Comparison of ENCODE assay signal across 20 cellular contexts in the genomic region with DNA sequence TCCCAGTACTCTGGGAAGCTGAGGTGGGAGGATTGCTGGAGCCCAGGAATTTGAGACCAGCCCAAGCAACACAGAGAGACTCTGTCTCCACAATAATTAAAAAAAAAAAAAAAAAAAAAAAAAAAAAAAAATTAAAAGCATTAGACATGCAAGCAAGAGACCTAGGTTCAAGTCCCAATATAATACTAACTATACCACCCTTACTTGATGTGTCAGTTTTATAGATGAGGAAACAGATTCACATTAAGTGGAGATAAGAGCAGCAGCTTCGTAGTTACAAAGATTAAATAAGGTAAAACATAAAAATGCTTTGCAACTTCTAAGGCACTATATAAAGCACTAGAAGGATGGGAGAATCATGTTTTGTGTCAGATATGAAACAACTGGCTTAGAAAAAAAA. TPM values are rescaled to one million over a fixed set of nuclear protein-coding genes. Genes with fewer than 3 reads are reported as not detected.
DNase-seq lines count a peak whose midpoint lies in the region; ATAC-seq and TF ChIP-seq lines count a peak whose summit lies in the region.
"Had no signal": no experiment of that assay in that cellular context is flagged by ENCODE, and none has a peak within 500 bp of the region (broad histone marks: within the 10 kb centered on the region; RNA-seq: fewer than 3 reads in every experiment).

No MANE protein-coding gene starts in this region.

- peaks cover 85% of the 10 kb centered on the region for H3K79me2 ChIP-seq in hepatocyte

- ATAC-seq in GM19455 (IDR thresholded peaks at IDR 0.05; ENCODE audit: unreplicated experiment): no peak
- ATAC-seq: GM23338, K562, Right ventricle myocardium inferior had no signal

- no peak overlapping the region for H2AFZ ChIP-seq in hepatocyte
- H2AFZ ChIP-seq: GM23338 had no signal

- H3K27ac ChIP-seq in breast epithelium (no peak overlapping the region), HEK293 (ENCODE audit: extremely low read depth, low read depth, low read length) (no peak overlapping the region), hepatocyte (no peak overlapping the region), subcutaneous abdominal adipose tissue (ENCODE audit: low read depth, low read length) (peak overlapping the region; percentile 67), SJCRH30 (no peak overlapping the region)

- peak overlapping the region; percentile 51 for H3K27ac Mint-ChIP-seq in MCF 10A (ENCODE audit: low read depth, unreplicated experiment)
- H3K27ac Mint-ChIP-seq: GM23338 had no signal

- POLR2A ChIA-PET in MCF 10A (lab: Yijun Ruan, JAX) (interaction anchor here (1.0 to 11.6 kb wide), 4 partner anchors 13 to 72 kb away, joined by 4 to 336 read pairs (median 304); partner anchors contain the start of genes RAD9B and VPS29), HEK293 (lab: Yijun Ruan, JAX) (no interaction called here)

- intact Hi-C loops in MCF 10A (cut with micrococcal nuclease) (no loop called here), breast epithelium (cut with DNase I; ENCODE audit: low total_unique reads) (no loop called here)

- H3K4me1 Mint-ChIP-seq in MCF 10A (ENCODE audit: insufficient read depth, unreplicated experiment): peaks cover 26% of the 10 kb centered on the region

- DNase-seq in MCF 10A (ENCODE audit: unreplicated experiment) (no peak), breast epithelium (ENCODE audit: low spot score in 2 of 2) (no peak), hepatocyte (ENCODE audit: low spot score) (no peak), hepatic stellate cell (ENCODE audit: low spot score) (no peak), SJCRH30 (no peak)
- DNase-seq: Calu3; EL; HCEC 1CT; NCI-H1694 treated with DMSO at 0.1 percent for 48 hours; NCI-H510A; NCI-H748 treated with DMSO at 0.1 percent for 48 hours; NK-92 treated with Interleukin-12 subunit alpha and Interleukin-12 subunit beta, amount 100 ng/mL, for 24 hours; Peyer's patch had no signal

- H3K4me2 ChIP-seq in hepatocyte: peak overlapping the region; percentile 21
- H3K4me2 ChIP-seq: GM23338 had no signal

- H3K9me2 ChIP-seq in hepatocyte (replicated peaks; ENCODE audit: insufficient read depth): no peaks in the 10 kb centered on the region

- peaks cover 26% of the 10 kb centered on the region for H3K36me3 Mint-ChIP-seq in MCF 10A (ENCODE audit: insufficient read depth, unreplicated experiment)

- no peak for TF ChIP-seq CTCF in MCF 10A (IDR thresholded peaks at IDR 0.05; ENCODE audit: unreplicated experiment)
- no peak for TF ChIP-seq CTCF in breast epithelium (IDR thresholded peaks at IDR 0.05)
- TF ChIP-seq CTCF in HEK293 (tag by site-specific recombination; IDR thresholded peaks at IDR 0.05): no peak
- no peak for TF ChIP-seq CTCF in hepatocyte (IDR thresholded peaks at IDR 0.05; ENCODE audit: poor library complexity)

- H3K36me3 ChIP-seq in breast epithelium (no peaks in the 10 kb centered on the region), HEK293 (ENCODE audit: control insufficient read depth in 2 of 2, insufficient read depth in 1 of 2, low read length in 2 of 2) (no peaks in the 10 kb centered on the region), hepatocyte (replicated peaks; ENCODE audit: insufficient read depth, low read depth) (no peaks in the 10 kb centered on the region), subcutaneous abdominal adipose tissue (ENCODE audit: control insufficient read depth in 5 of 5, insufficient read depth in 5 of 5, low read length in 5 of 5) (no peaks in the 10 kb centered on the region), SJCRH30 (peaks cover 3% of the 10 kb centered on the region; the same call in 1 of the 2 replicates)
- H3K36me3 ChIP-seq: Peyer's patch had no signal

- TF ChIP-seq POLR2A in breast epithelium (IDR thresholded peaks at IDR 0.05): no peak

- 90% methylated on average over 1 of the region's 1 CpG for WGBS in hepatocyte (ENCODE audit: low lambda C conversion rate, missing lambda C conversion rate)

- H3K27me3 ChIP-seq in breast epithelium: no peaks in the 10 kb centered on the region
- H3K27me3 ChIP-seq in hepatocyte: no peaks in the 10 kb centered on the region
- no peaks in the 10 kb centered on the region for H3K27me3 ChIP-seq in subcutaneous abdominal adipose tissue (ENCODE audit: control insufficient read depth in 5 of 5, insufficient read depth in 4 of 5, low read length in 5 of 5)
- no peaks in the 10 kb centered on the region for H3K27me3 ChIP-seq in SJCRH30
- H3K27me3 ChIP-seq: Peyer's patch had no signal

- H3K4me3 Mint-ChIP-seq in MCF 10A (ENCODE audit: unreplicated experiment): no peak overlapping the region
- H3K4me3 Mint-ChIP-seq: GM23338 had no signal

- no TSS peak for BruUV-seq in MCF 10A (replicated peaks; lab: Mats Ljungman, UMichigan)

- no peaks in the 10 kb centered on the region for H3K27me3 Mint-ChIP-seq in MCF 10A (ENCODE audit: insufficient read depth, unreplicated experiment)
- H3K27me3 Mint-ChIP-seq: CD4-positive, alpha-beta memory T cell had no signal

- no peaks in the 10 kb centered on the region for H3K9me3 Mint-ChIP-seq in MCF 10A (ENCODE audit: unreplicated experiment)

- H4K20me1 ChIP-seq in hepatocyte (ENCODE audit: insufficient read depth, poor library complexity, severe bottlenecking): peaks cover 3% of the 10 kb centered on the region

- CTCF ChIA-PET in MCF 10A (lab: Yijun Ruan, JAX) (interaction anchor here (0.6 to 1.8 kb wide), 3 partner anchors 21 to 1374 kb away, joined by 4 to 10 read pairs (median 4); no protein-coding TSS in a partner anchor), HEK293 (lab: Yijun Ruan, JAX) (no interaction called here)

- peak overlapping the region in 1 of 5 donors; percentile 42 for H3K9ac ChIP-seq in subcutaneous abdominal adipose tissue (ENCODE audit: low read length in 5 of 5)

- no peak overlapping the region for H3K4me3 ChIP-seq in breast epithelium
- H3K4me3 ChIP-seq in HEK293 (ENCODE audit: low read depth, low read length): no peak overlapping the region
- no peak overlapping the region for H3K4me3 ChIP-seq in hepatocyte
- H3K4me3 ChIP-seq in subcutaneous abdominal adipose tissue (ENCODE audit: low read depth in 1 of 5, low read length in 5 of 5): no peak overlapping the region
- no peak overlapping the region for H3K4me3 ChIP-seq in SJCRH30
- H3K4me3 ChIP-seq: GM23338, K562, Peyer's patch had no signal

- H3K4me1 ChIP-seq in breast epithelium: peaks cover 0 to 5% of the 10 kb centered on the region in 2 donors
- peaks cover 19% of the 10 kb centered on the region for H3K4me1 ChIP-seq in HEK293 (ENCODE audit: control insufficient read depth, insufficient read depth, low read length)
- peaks cover 23% of the 10 kb centered on the region for H3K4me1 ChIP-seq in hepatocyte (ENCODE audit: insufficient read depth)
- H3K4me1 ChIP-seq in subcutaneous abdominal adipose tissue (ENCODE audit: control insufficient read depth in 5 of 5, insufficient read depth in 5 of 5, low read length in 5 of 5): peaks cover 0 to 42% (median 28%) of the 10 kb centered on the region in 5 donors
- H3K4me1 ChIP-seq in SJCRH30: no peaks in the 10 kb centered on the region

- H3K9me3 ChIP-seq in breast epithelium: peaks cover 0 to 14% of the 10 kb centered on the region in 2 donors
- no peaks in the 10 kb centered on the region; the same call in 1 of the 2 replicates for H3K9me3 ChIP-seq in HEK293 (ENCODE audit: control insufficient read depth, insufficient read depth, low read depth, low read length)
- H3K9me3 ChIP-seq in hepatocyte (ENCODE audit: low read depth): peaks cover 3% of the 10 kb centered on the region
- peaks cover 2 to 11% (median 5%) of the 10 kb centered on the region in 5 donors for H3K9me3 ChIP-seq in subcutaneous abdominal adipose tissue (ENCODE audit: control insufficient read depth in 5 of 5, low read length in 5 of 5)
- peaks cover 13% of the 10 kb centered on the region; the same call in 1 of the 2 replicates for H3K9me3 ChIP-seq in SJCRH30 (replicated peaks)

TF ChIP-seq in HEK293, 187 proteins besides CTCF, POLR2A, EP300 and RAD21:
- TF ChIP-seq ZNF544 (tag by site-specific recombination; IDR thresholded peaks at IDR 0.05) (no peak), AEBP2 (tag by site-specific recombination; IDR thresholded peaks at IDR 0.05; ENCODE audit: borderline replicate concordance) (no peak)
- TF ChIP-seq, protein P1, sequence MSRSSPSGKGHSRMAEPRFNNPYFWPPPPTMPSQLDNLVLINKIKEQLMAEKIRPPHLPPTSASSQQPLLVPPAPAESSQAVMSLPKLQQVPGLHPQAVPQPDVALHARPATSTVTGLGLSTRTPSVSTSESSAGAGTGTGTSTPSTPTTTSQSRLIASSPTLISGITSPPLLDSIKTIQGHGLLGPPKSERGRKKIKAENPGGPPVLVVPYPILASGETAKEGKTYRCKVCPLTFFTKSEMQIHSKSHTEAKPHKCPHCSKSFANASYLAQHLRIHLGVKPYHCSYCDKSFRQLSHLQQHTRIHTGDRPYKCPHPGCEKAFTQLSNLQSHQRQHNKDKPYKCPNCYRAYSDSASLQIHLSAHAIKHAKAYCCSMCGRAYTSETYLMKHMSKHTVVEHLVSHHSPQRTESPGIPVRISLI (tag by site-specific recombination; IDR thresholded peaks at IDR 0.05): peak; percentile 75
TF ChIP-seq in HEK293: peak in this region for 1.

RNA-seq across cellular contexts. Expression of gene PPTC7, which starts 9.1 kb away (rescaled TPM):
- 32.0 and 36.5 TPM in 2 replicates for total RNA-seq in MCF 10A (2022)
- total RNA-seq in breast epithelium: 10 to 100 TPM; 21.6 to 31.9 (median 26.7) TPM
- total RNA-seq in hepatocyte: 11.8 and 17.1 TPM in 2 replicates
- polyA plus RNA-seq in hepatocyte: 8.1 and 8.6 TPM in 2 replicates
- total RNA-seq in SJCRH30 (2014; rRNA removed; shearing (Covaris generic)): 6.6 and 6.9 TPM in 2 replicates

RNA-seq across cellular contexts. Expression of gene TCTN1, which starts 39.9 kb away (rescaled TPM):
- total RNA-seq in MCF 10A (2022) (36.5 and 38.9 TPM in 2 replicates), breast epithelium (10 to 100 TPM; 43.0 to 76.0 (median 56.3) TPM), hepatocyte (36.8 and 40.6 TPM in 2 replicates)
- polyA plus RNA-seq in hepatocyte: 39.0 and 40.9 TPM in 2 replicates
- 15.1 and 15.7 TPM in 2 replicates for total RNA-seq in SJCRH30 (2014; rRNA removed; shearing (Covaris generic))
